ENCODE assay signal across 8 cellular contexts in the genomic region with DNA sequence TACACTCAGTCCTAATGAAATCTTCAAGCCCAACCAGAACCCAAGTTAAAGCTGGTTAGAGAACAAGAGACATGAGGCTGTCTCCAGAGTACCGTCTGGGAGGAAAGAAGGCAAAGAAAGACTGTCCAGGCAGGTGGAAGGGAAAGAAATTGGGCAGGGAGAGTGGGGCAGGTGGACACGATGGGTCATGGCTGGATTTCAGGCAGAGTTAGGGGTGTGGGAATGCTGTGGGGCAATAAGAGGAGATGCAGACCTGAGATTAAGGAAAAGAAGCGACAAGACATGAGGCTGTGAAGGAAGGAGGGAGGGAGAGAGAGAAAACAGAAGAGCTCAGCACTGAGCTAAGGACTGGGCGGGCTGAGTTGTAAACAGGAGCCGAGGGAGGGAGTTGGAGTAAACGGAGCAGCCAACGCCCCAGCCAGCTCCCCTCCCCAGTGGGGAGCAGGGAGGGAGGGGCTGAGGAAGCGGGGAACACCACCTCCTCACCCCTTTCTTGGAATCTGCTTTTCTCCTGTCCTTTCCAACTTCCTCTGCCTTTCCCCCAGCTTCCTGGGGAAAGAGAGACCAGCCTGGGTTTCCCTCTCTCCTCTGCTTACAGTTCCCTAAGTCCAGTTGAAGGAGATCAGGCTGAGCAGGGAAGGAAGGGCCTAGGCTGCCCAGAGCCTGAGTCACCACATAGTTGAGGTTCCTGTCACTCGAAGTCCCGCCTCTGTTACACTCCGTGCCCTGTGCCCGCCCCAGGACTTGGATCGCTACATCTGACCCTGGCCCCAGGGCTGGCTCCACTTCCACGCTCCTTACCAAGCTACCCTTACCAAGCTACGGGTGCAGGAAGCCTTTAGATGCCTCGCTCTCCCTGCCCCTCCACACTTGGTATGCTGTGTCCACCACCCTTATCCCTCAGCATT. TPM values are rescaled to one million over a fixed set of nuclear protein-coding genes. Genes with fewer than 3 reads are reported as not detected.
DNase-seq lines count a peak whose midpoint lies in the region; ATAC-seq and TF ChIP-seq lines count a peak whose summit lies in the region.

No MANE protein-coding gene starts in this region.

- WGBS in ectodermal cell, 2 experiments: 20 to 23% methylated on average over 16 of the region's 16 CpGs
- WGBS in thymus: 38% methylated on average over 16 of the region's 16 CpGs

- H3K27ac ChIP-seq in BLaER1: peak overlapping the region; percentile 36
- H3K27ac ChIP-seq in KMS-11: peak overlapping the region; percentile 97
- H3K27ac ChIP-seq in WERI-Rb-1: peak overlapping the region; percentile 94
- H3K27ac ChIP-seq in ectodermal cell (ENCODE audit: insufficient read depth, low read depth, low read length, poor library complexity, severe bottlenecking): peak overlapping the region; percentile 98
- peak overlapping the region; percentile 83 for H3K27ac ChIP-seq in thymus (ENCODE audit: low read depth)

- H3K4me2 ChIP-seq in BLaER1 (peak overlapping the region; percentile 91), KMS-11 (peak overlapping the region; percentile 93)

- no peak overlapping the region for H2AFZ ChIP-seq in KMS-11 (ENCODE audit: low read depth)

- H3K27me3 ChIP-seq in BLaER1: peaks cover 19% of the 10 kb centered on the region
- H3K27me3 ChIP-seq in KMS-11 (ENCODE audit: insufficient read depth, low read depth): no peaks in the 10 kb centered on the region
- no peaks in the 10 kb centered on the region for H3K27me3 ChIP-seq in WERI-Rb-1 (ENCODE audit: insufficient read depth, low read depth, severe bottlenecking)
- peaks cover 7% of the 10 kb centered on the region for H3K27me3 ChIP-seq in ectodermal cell (ENCODE audit: control insufficient read depth, insufficient read depth, low read length, poor library complexity, severe bottlenecking)
- peaks cover 5% of the 10 kb centered on the region for H3K27me3 ChIP-seq in thymus (ENCODE audit: control insufficient read depth, insufficient read depth)

- ATAC-seq in GM19455 (IDR thresholded peaks at IDR 0.05; ENCODE audit: unreplicated experiment): no peak
- ATAC-seq in HG02970 (IDR thresholded peaks at IDR 0.05; ENCODE audit: low FRiP score, unreplicated experiment): no peak

- peaks cover 6% of the 10 kb centered on the region; the same call in 1 of the 2 replicates for H3K36me3 ChIP-seq in BLaER1
- H3K36me3 ChIP-seq in KMS-11 (ENCODE audit: insufficient read depth): no peaks in the 10 kb centered on the region
- H3K36me3 ChIP-seq in WERI-Rb-1: peaks cover 22% of the 10 kb centered on the region
- peaks cover 2% of the 10 kb centered on the region for H3K36me3 ChIP-seq in ectodermal cell (ENCODE audit: control insufficient read depth, insufficient read depth, low read length)
- H3K36me3 ChIP-seq in thymus (ENCODE audit: control insufficient read depth, insufficient read depth): peaks cover 2% of the 10 kb centered on the region

- H3K9me3 ChIP-seq in BLaER1 (no peaks in the 10 kb centered on the region), WERI-Rb-1 (ENCODE audit: severe bottlenecking) (no peaks in the 10 kb centered on the region), ectodermal cell (ENCODE audit: control insufficient read depth, low read length) (no peaks in the 10 kb centered on the region), thymus (ENCODE audit: control insufficient read depth) (no peaks in the 10 kb centered on the region)

- H3K9ac ChIP-seq in BLaER1 (peak overlapping the region; percentile 51), KMS-11 (peak overlapping the region; percentile 60; the same call in 1 of the 2 replicates)

- H4K20me1 ChIP-seq in BLaER1 (peaks cover 12% of the 10 kb centered on the region; the same call in 1 of the 2 replicates), KMS-11 (ENCODE audit: insufficient read depth) (no peaks in the 10 kb centered on the region)

- TF ChIP-seq CTCF in KMS-11 (conservative IDR thresholded peaks at IDR 0.05; ENCODE audit: low read depth, low read length) (no peak), WERI-Rb-1 (IDR thresholded peaks at IDR 0.05; ENCODE audit: low read depth, low read length) (no peak)

- H3K4me3 ChIP-seq in BLaER1 (no peak overlapping the region), KMS-11 (IDR thresholded peaks at IDR 0.05; ENCODE audit: insufficient read depth, low read depth, low read length) (no peak overlapping the region), WERI-Rb-1 (ENCODE audit: low read depth, low read length) (peak overlapping the region; percentile 28), ectodermal cell (ENCODE audit: insufficient read depth, low read depth, low read length) (no peak overlapping the region), thymus (ENCODE audit: low read length) (no peak overlapping the region)

- peaks cover 84% of the 10 kb centered on the region for H3K4me1 ChIP-seq in BLaER1
- peaks cover 87% of the 10 kb centered on the region for H3K4me1 ChIP-seq in KMS-11 (ENCODE audit: low read depth, poor library complexity, severe bottlenecking)
- H3K4me1 ChIP-seq in ectodermal cell (ENCODE audit: control insufficient read depth, insufficient read depth, low read length): peaks cover 59% of the 10 kb centered on the region
- H3K4me1 ChIP-seq in thymus (ENCODE audit: control insufficient read depth, insufficient read depth, low read length): peaks cover 49% of the 10 kb centered on the region

- DNase-seq in WERI-Rb-1 (peak; percentile 74), medulla oblongata (ENCODE audit: extremely low spot score) (peak; percentile 66)

- no peaks in the 10 kb centered on the region; the same call in 1 of the 2 replicates for H3K79me2 ChIP-seq in KMS-11 (ENCODE audit: insufficient read depth, low read depth)

RNA-seq across cellular contexts. Expression of a gene that starts 6.6 kb away (rescaled TPM):
- polyA plus RNA-seq in ectodermal cell (2013, experiment 1 of 4): 20.5 TPM
- polyA plus RNA-seq in ectodermal cell (2013, experiment 2 of 4): 27.0 TPM
- polyA plus RNA-seq in ectodermal cell (2013, experiment 3 of 4): 21.6 TPM
- polyA plus RNA-seq in ectodermal cell (2013, experiment 4 of 4): 29.8 TPM
- 35.8 TPM for polyA plus RNA-seq in thymus

RNA-seq across cellular contexts. Expression of a gene that starts 20.5 kb away (rescaled TPM):
- polyA plus RNA-seq in ectodermal cell (2013, experiment 1 of 4): 2,940 TPM
- polyA plus RNA-seq in ectodermal cell (2013, experiment 2 of 4): 2,895 TPM
- polyA plus RNA-seq in ectodermal cell (2013, experiment 3 of 4): 2,535 TPM
- polyA plus RNA-seq in ectodermal cell (2013, experiment 4 of 4): 2,880 TPM
- 1,365 TPM for polyA plus RNA-seq in thymus

RNA-seq across cellular contexts. Expression of a gene that starts 38.1 kb away (rescaled TPM):
- polyA plus RNA-seq in ectodermal cell (2013, experiment 1 of 4): 24.6 TPM
- 25.5 TPM for polyA plus RNA-seq in ectodermal cell (2013, experiment 2 of 4)
- polyA plus RNA-seq in ectodermal cell (2013, experiment 3 of 4): 18.6 TPM
- polyA plus RNA-seq in ectodermal cell (2013, experiment 4 of 4): 21.2 TPM
- 25.3 TPM for polyA plus RNA-seq in thymus

RNA-seq across cellular contexts. Expression of a gene that starts 48.5 kb away (rescaled TPM):
- polyA plus RNA-seq in ectodermal cell (2013, experiment 1 of 4): 143 TPM
- polyA plus RNA-seq in ectodermal cell (2013, experiment 2 of 4): 142 TPM
- 107 TPM for polyA plus RNA-seq in ectodermal cell (2013, experiment 3 of 4)
- polyA plus RNA-seq in ectodermal cell (2013, experiment 4 of 4): 111 TPM
- polyA plus RNA-seq in thymus: 79.3 TPM

RNA-seq across cellular contexts. Expression of a gene that starts 59.4 kb away (rescaled TPM):
- 26.1 TPM for polyA plus RNA-seq in ectodermal cell (2013, experiment 1 of 4)
- polyA plus RNA-seq in ectodermal cell (2013, experiment 2 of 4): 28.1 TPM
- 24.4 TPM for polyA plus RNA-seq in ectodermal cell (2013, experiment 3 of 4)
- 22.3 TPM for polyA plus RNA-seq in ectodermal cell (2013, experiment 4 of 4)
- 99.3 TPM for polyA plus RNA-seq in thymus

Comparison
In these comparisons a context has a peak if more than half of its experiments do, and no peak if none do; other contexts are left out.
1. H3K27ac ChIP-seq: peak in every context shown above with its lines; median percentile 98 in ectodermal cell; 97 in KMS-11; 94 in WERI-Rb-1; 83 in thymus; 36 in BLaER1.